24 cellular contexts compared by ENCODE assay signal in the genomic region with DNA sequence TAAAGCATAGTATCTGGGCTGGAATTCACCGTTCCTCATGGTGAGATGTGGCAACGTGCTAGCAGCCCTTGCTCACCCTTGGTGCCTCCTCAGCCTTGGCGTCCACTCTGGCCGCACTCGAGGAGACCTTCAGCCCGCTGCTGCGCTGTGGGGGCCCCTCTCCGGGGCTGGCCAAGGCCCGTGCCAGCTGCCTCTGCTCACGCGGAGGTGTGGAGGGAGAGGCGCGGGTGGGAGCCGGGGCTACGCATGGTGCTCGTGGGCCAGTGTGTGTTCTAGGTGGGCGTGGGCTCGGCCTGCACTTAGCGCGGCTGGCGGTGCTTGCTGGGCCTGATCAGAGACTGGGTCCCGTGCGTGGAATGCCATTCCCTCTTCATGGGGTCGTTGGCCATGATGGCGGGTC.
A peak's percentile ranks its signal among the peaks of the same experiment; 100 is the strongest.
DNase-seq lines count a peak whose midpoint lies in the region; ATAC-seq and TF ChIP-seq lines count a peak whose summit lies in the region.
"Had no signal": no experiment of that assay in that cellular context is flagged by ENCODE, and none has a peak within 500 bp of the region (broad histone marks: within the 10 kb centered on the region; RNA-seq: fewer than 3 reads in every experiment).

No MANE protein-coding gene starts in this region.

- H4K20me1 ChIP-seq in H9 (ENCODE audit: control insufficient read depth, insufficient read depth, insufficient read length) (no peaks in the 10 kb centered on the region), smooth muscle cell (ENCODE audit: low read depth) (no peaks in the 10 kb centered on the region)
- H4K20me1 ChIP-seq: BLaER1 treated with 17β-estradiol and CSF1 and Interleukin-3, amounts not matched to agents 10 nM and 100 nM had no signal

- H4K12ac ChIP-seq in trophoblast cell (ENCODE audit: low read depth, low read length): no peak overlapping the region

- DNase-seq in H9: no peak
- peak; percentile 48 for DNase-seq in endodermal cell
- no peak for DNase-seq in mesendoderm
- no peak for DNase-seq in trophoblast cell
- no peak for DNase-seq in middle frontal gyrus (ENCODE audit: extremely low spot score, low spot score)
- DNase-seq in SHP77 treated with DMSO at 0.1 percent for 48 hours (lab: John Stamatoyannopoulos, UW): no peak
- no peak for DNase-seq in smooth muscle cell (lab: John Stamatoyannopoulos, UW; ENCODE audit: unreplicated experiment)
- DNase-seq: 8988T; ACHN; AML-193; BE2C; CD4-positive, alpha-beta T cell; CD8-positive, alpha-beta memory T cell; DMS 273 treated with DMSO at 0.1 percent for 48 hours; DMS79; EL; GDM1; HFFc6 had no signal

- H3K56ac ChIP-seq in H9 (ENCODE audit: insufficient read length, low read depth, low read length) (no peak overlapping the region), mesendoderm (ENCODE audit: low read length) (peak overlapping the region; percentile 57)

- H3K79me2 ChIP-seq in H9 (ENCODE audit: insufficient read depth, low read length): no peaks in the 10 kb centered on the region
- H3K79me2 ChIP-seq in mesendoderm (ENCODE audit: control insufficient read depth, insufficient read depth, low read length): no peaks in the 10 kb centered on the region
- H3K79me2 ChIP-seq in trophoblast cell (ENCODE audit: control insufficient read depth, insufficient read depth, low read length, poor library complexity): no peaks in the 10 kb centered on the region
- no peaks in the 10 kb centered on the region for H3K79me2 ChIP-seq in smooth muscle cell (ENCODE audit: low read depth)

- H3K36me3 ChIP-seq in endodermal cell (ENCODE audit: control insufficient read depth, insufficient read depth, low read length) (no peaks in the 10 kb centered on the region), mesendoderm (ENCODE audit: control insufficient read depth, insufficient read depth, low read length) (no peaks in the 10 kb centered on the region), trophoblast cell (ENCODE audit: control insufficient read depth in 1 of 2, insufficient read depth in 2 of 2, low read length in 2 of 2) (no peaks in the 10 kb centered on the region), smooth muscle cell (ENCODE audit: low read depth) (no peaks in the 10 kb centered on the region)
- H3K36me3 ChIP-seq: BE2C; BLaER1 treated with 17β-estradiol and CSF1 and Interleukin-3, amounts not matched to agents 10 nM and 100 nM; HAP-1 had no signal

- H3K4me1 Mint-ChIP-seq in H9 (peaks cover 14 to 15% of the 10 kb centered on the region in 2 experiments), endodermal cell (peaks cover 25% of the 10 kb centered on the region)
- H3K4me1 Mint-ChIP-seq: CD14-positive monocyte; CD8-positive, alpha-beta memory T cell had no signal

- H3K18ac ChIP-seq in H9 (ENCODE audit: insufficient read length, low read depth, low read length): peak overlapping the region; percentile 27
- no peak overlapping the region for H3K18ac ChIP-seq in mesendoderm (ENCODE audit: low read length)
- H3K18ac ChIP-seq in trophoblast cell (ENCODE audit: low read length): peak overlapping the region; percentile 7

- no peaks in the 10 kb centered on the region for H3F3A ChIP-seq in smooth muscle cell (ENCODE audit: low read depth)

- H2AFZ ChIP-seq in H9 (ENCODE audit: low read length) (no peak overlapping the region), trophoblast cell (ENCODE audit: insufficient read depth, low read length, poor library complexity) (no peak overlapping the region), smooth muscle cell (ENCODE audit: low read depth) (no peak overlapping the region)

- no peaks in the 10 kb centered on the region for H3K9me3 ChIP-seq in H9 (ENCODE audit: control insufficient read depth, low read depth, low read length)
- H3K9me3 ChIP-seq in endodermal cell (ENCODE audit: control insufficient read depth, low read length): no peaks in the 10 kb centered on the region
- no peaks in the 10 kb centered on the region for H3K9me3 ChIP-seq in trophoblast cell (ENCODE audit: insufficient read depth, low read depth, low read length)
- H3K9me3 ChIP-seq in smooth muscle cell (replicated peaks; ENCODE audit: low read depth): no peaks in the 10 kb centered on the region
- H3K9me3 ChIP-seq: A549, HAP-1 had no signal

- ATAC-seq in GM18511 (IDR thresholded peaks at IDR 0.05; ENCODE audit: unreplicated experiment): no peak
- ATAC-seq: A549, GM12878 had no signal

- WGBS in H9 (ENCODE audit: extremely low coverage, insufficient read length, low lambda C conversion rate): no CpG with 5 or more reads among the region's 25 CpGs
- WGBS in endodermal cell (ENCODE audit: insufficient coverage in 1 of 2, insufficient read length in 1 of 2), 2 experiments: 88 to 94% methylated on average over 9 to 25 of the region's 25 CpGs
- WGBS in mesendoderm (ENCODE audit: extremely low coverage, insufficient coverage, low lambda C conversion rate): no CpG with 5 or more reads among the region's 25 CpGs
- no CpG with 5 or more reads among the region's 25 CpGs for WGBS in trophoblast cell (ENCODE audit: extremely low coverage, insufficient coverage, insufficient read length)
- WGBS in smooth muscle cell (ENCODE audit: low lambda C conversion rate): 97% methylated on average over 25 of the region's 25 CpGs

- H3K4me1 ChIP-seq in H9 (ENCODE audit: insufficient read depth, low read length): no peaks in the 10 kb centered on the region
- H3K4me1 ChIP-seq in endodermal cell (ENCODE audit: control insufficient read depth, insufficient read depth, low read length): peaks cover 4% of the 10 kb centered on the region
- no peaks in the 10 kb centered on the region for H3K4me1 ChIP-seq in mesendoderm (ENCODE audit: control insufficient read depth, low read depth, low read length)
- H3K4me1 ChIP-seq in trophoblast cell (ENCODE audit: control insufficient read depth in 1 of 2, insufficient read depth in 2 of 2, low read length in 2 of 2): peaks cover 0 to 7% of the 10 kb centered on the region in 2 experiments
- no peaks in the 10 kb centered on the region for H3K4me1 ChIP-seq in smooth muscle cell (ENCODE audit: low read depth)
- H3K4me1 ChIP-seq: A549; BE2C; BLaER1 treated with 17β-estradiol and CSF1 and Interleukin-3, amounts not matched to agents 10 nM and 100 nM; HAP-1 had no signal

- H2BK20ac ChIP-seq in H9 (ENCODE audit: low read depth, low read length, poor library complexity, severe bottlenecking): no peak overlapping the region

- no peak overlapping the region for H4K5ac ChIP-seq in H9 (ENCODE audit: insufficient read length, low read depth, low read length)
- no peak overlapping the region for H4K5ac ChIP-seq in mesendoderm (ENCODE audit: low read length)

- H3K23ac ChIP-seq in H9 (ENCODE audit: insufficient read length, low read depth, low read length): no peak overlapping the region
- H3K23ac ChIP-seq in mesendoderm (ENCODE audit: low read length): no peak overlapping the region
- no peak overlapping the region for H3K23ac ChIP-seq in trophoblast cell (ENCODE audit: low read length)

- H2AK5ac ChIP-seq in H9 (ENCODE audit: insufficient read length, low read length) (no peak overlapping the region), mesendoderm (ENCODE audit: low read length) (no peak overlapping the region), trophoblast cell (ENCODE audit: low read length) (peak overlapping the region; percentile 35)

- H4K91ac ChIP-seq in H9 (ENCODE audit: insufficient read length, low read depth, low read length): peak overlapping the region; percentile 85
- peak overlapping the region; percentile 12 for H4K91ac ChIP-seq in trophoblast cell (ENCODE audit: low read depth, low read length)

- H2BK12ac ChIP-seq in H9 (ENCODE audit: insufficient read length, low read depth, low read length) (no peak overlapping the region), trophoblast cell (ENCODE audit: low read length) (no peak overlapping the region)

- H3K27me3 ChIP-seq in H9 (ENCODE audit: insufficient read depth, low read length): no peaks in the 10 kb centered on the region
- no peaks in the 10 kb centered on the region for H3K27me3 ChIP-seq in endodermal cell (ENCODE audit: control insufficient read depth, insufficient read depth, low read length, poor library complexity, severe bottlenecking)
- no peaks in the 10 kb centered on the region for H3K27me3 ChIP-seq in mesendoderm (ENCODE audit: insufficient read depth, low read length, poor library complexity)
- H3K27me3 ChIP-seq in trophoblast cell (ENCODE audit: insufficient read depth, low read length): no peaks in the 10 kb centered on the region
- H3K27me3 ChIP-seq in smooth muscle cell (ENCODE audit: low read depth): no peaks in the 10 kb centered on the region
- H3K27me3 ChIP-seq: BE2C; BLaER1 treated with 17β-estradiol and CSF1 and Interleukin-3, amounts not matched to agents 10 nM and 100 nM had no signal

- no peaks in the 10 kb centered on the region for H3K79me1 ChIP-seq in H9 (ENCODE audit: insufficient read depth, low read depth, low read length, poor library complexity, severe bottlenecking)
- H3K79me1 ChIP-seq in mesendoderm (ENCODE audit: low read length): no peaks in the 10 kb centered on the region
- no peaks in the 10 kb centered on the region for H3K79me1 ChIP-seq in trophoblast cell (ENCODE audit: low read length)

- H3K27ac ChIP-seq in H9 (ENCODE audit: insufficient read length, low read depth, low read length) (no peak overlapping the region), endodermal cell (ENCODE audit: low read depth, low read length) (no peak overlapping the region), mesendoderm (ENCODE audit: low read depth, low read length) (peak overlapping the region; percentile 21), trophoblast cell (ENCODE audit: low read depth, low read length) (no peak overlapping the region), smooth muscle cell (ENCODE audit: low read depth) (no peak overlapping the region)
- H3K27ac ChIP-seq: A549; BLaER1 treated with 17β-estradiol and CSF1 and Interleukin-3, amounts not matched to agents 10 nM and 100 nM had no signal

- H3K14ac ChIP-seq in H9 (ENCODE audit: insufficient read depth, low read length) (peak overlapping the region; percentile 65; the same call in 1 of the 2 replicates), trophoblast cell (ENCODE audit: low read length) (no peak overlapping the region)

- no peak overlapping the region for H3T11ph ChIP-seq in H9 (ENCODE audit: low read length)

- no peak overlapping the region for H2BK120ac ChIP-seq in H9 (ENCODE audit: low read depth, low read length, poor library complexity, severe bottlenecking)
- no peak overlapping the region for H2BK120ac ChIP-seq in mesendoderm (ENCODE audit: low read depth, low read length)
- no peak overlapping the region for H2BK120ac ChIP-seq in trophoblast cell (ENCODE audit: insufficient read depth, low read length, poor library complexity)

- TF ChIP-seq CTCF in H9 (conservative IDR thresholded peaks at IDR 0.05) (no peak), endodermal cell (conservative IDR thresholded peaks at IDR 0.05) (no peak), smooth muscle cell (IDR thresholded peaks at IDR 0.05; ENCODE audit: borderline replicate concordance, insufficient read depth, poor library complexity, severe bottlenecking) (no peak)

- no peak overlapping the region for H2BK15ac ChIP-seq in H9 (ENCODE audit: low read depth, low read length)
- no peak overlapping the region for H2BK15ac ChIP-seq in mesendoderm (replicated peaks; ENCODE audit: low read depth)

- H3K9ac ChIP-seq in H9 (ENCODE audit: extremely low read depth, insufficient read length, low read length): no peak overlapping the region
- H3K9ac ChIP-seq in endodermal cell (ENCODE audit: extremely low read depth, low read length, poor library complexity, severe bottlenecking): no peak overlapping the region
- no peak overlapping the region for H3K9ac ChIP-seq in mesendoderm (ENCODE audit: low read length)
- H3K9ac ChIP-seq in trophoblast cell (ENCODE audit: low read length): no peak overlapping the region
- H3K9ac ChIP-seq in smooth muscle cell (ENCODE audit: low read depth): no peak overlapping the region
- H3K9ac ChIP-seq: BLaER1 treated with 17β-estradiol and CSF1 and Interleukin-3, amounts not matched to agents 10 nM and 100 nM had no signal

- no peak overlapping the region for H3K4ac ChIP-seq in H9 (ENCODE audit: low read depth, low read length)
- H3K4ac ChIP-seq in mesendoderm (ENCODE audit: low read depth, low read length): no peak overlapping the region
- H3K4ac ChIP-seq in trophoblast cell (ENCODE audit: low read depth, low read length): no peak overlapping the region

- H3K4me3 ChIP-seq in endodermal cell (ENCODE audit: low read length) (no peak overlapping the region), mesendoderm (ENCODE audit: low read length) (no peak overlapping the region), trophoblast cell (ENCODE audit: low read depth, low read length) (no peak overlapping the region), smooth muscle cell (no peak overlapping the region)
- H3K4me3 ChIP-seq: A549; BLaER1 treated with 17β-estradiol and CSF1 and Interleukin-3, amounts not matched to agents 10 nM and 100 nM; GM12878; HAP-1 had no signal

- H3K9me3 Mint-ChIP-seq in H9: peaks cover 4 to 6% of the 10 kb centered on the region in 2 experiments; a peak in 3 of 5 replicates
- peaks cover 9% of the 10 kb centered on the region for H3K9me3 Mint-ChIP-seq in endodermal cell
- H3K9me3 Mint-ChIP-seq: HFFc6 had no signal

- H3K36me3 Mint-ChIP-seq in H9 (ENCODE audit: insufficient read depth in 1 of 3, low read depth in 3 of 3) (peaks cover 0 to 14% (median 0%) of the 10 kb centered on the region in 3 experiments; a peak in 3 of 7 replicates), endodermal cell (ENCODE audit: low read depth) (no peaks in the 10 kb centered on the region)
- H3K36me3 Mint-ChIP-seq: CD14-positive monocyte had no signal

- H3K27ac Mint-ChIP-seq in H9 (no peak overlapping the region), endodermal cell (no peak overlapping the region)
- H3K27ac Mint-ChIP-seq: CD4-positive, alpha-beta T cell; CD8-positive, alpha-beta memory T cell; HFFc6 had no signal

- H2BK5ac ChIP-seq in H9 (ENCODE audit: insufficient read length, low read length) (no peak overlapping the region), mesendoderm (ENCODE audit: low read length) (peak overlapping the region; percentile 23), trophoblast cell (ENCODE audit: low read depth, low read length, poor library complexity) (no peak overlapping the region)

- no peak overlapping the region for H3K4me3 Mint-ChIP-seq in H9
- no peak overlapping the region for H3K4me3 Mint-ChIP-seq in endodermal cell
- H3K4me3 Mint-ChIP-seq: CD14-positive monocyte; CD4-positive, alpha-beta T cell; CD8-positive, alpha-beta memory T cell; HFFc6 had no signal

- H3K27me3 Mint-ChIP-seq in H9 (ENCODE audit: low read depth) (peaks cover 2% of the 10 kb centered on the region), endodermal cell (ENCODE audit: insufficient read depth) (peaks cover 8% of the 10 kb centered on the region)
- H3K27me3 Mint-ChIP-seq: CD8-positive, alpha-beta memory T cell had no signal

- no peak overlapping the region for H4K8ac ChIP-seq in H9 (replicated peaks; ENCODE audit: insufficient read length, low read depth, low read length)
- H4K8ac ChIP-seq in mesendoderm (ENCODE audit: low read depth, low read length): no peak overlapping the region
- no peak overlapping the region for H4K8ac ChIP-seq in trophoblast cell (ENCODE audit: low read depth, low read length)

- no peaks in the 10 kb centered on the region for H3K23me2 ChIP-seq in H9 (ENCODE audit: insufficient read length, low read depth, low read length, poor library complexity, severe bottlenecking)

- H3K4me2 ChIP-seq in H9 (ENCODE audit: insufficient read depth, insufficient read length, low read length) (no peak overlapping the region), mesendoderm (ENCODE audit: low read length) (no peak overlapping the region), trophoblast cell (ENCODE audit: low read length) (no peak overlapping the region), smooth muscle cell (no peak overlapping the region)
- H3K4me2 ChIP-seq: A549; BLaER1 treated with 17β-estradiol and CSF1 and Interleukin-3, amounts not matched to agents 10 nM and 100 nM had no signal
